Comparison of ENCODE assay signal across 18 cellular contexts in genomic region chr16:17307501-17307900, GRCh38.
DNase-seq lines count a peak whose midpoint lies in the region; ATAC-seq lines count a peak whose summit lies in the region.
"Had no signal": no experiment of that assay in that cellular context is flagged by ENCODE, and none has a peak within 500 bp of the region (broad histone marks: within the 10 kb centered on the region; RNA-seq: fewer than 3 reads in every experiment).

No MANE protein-coding gene starts in this region.

- no peaks in the 10 kb centered on the region for H3K27me3 Mint-ChIP-seq in activated naive CD8-positive, alpha-beta T cell treated with anti-CD3 and anti-CD28 coated beads, Interleukin-2, amount 10 ng/mL, durations not matched to agents 7 days and 5 days
- no peaks in the 10 kb centered on the region for H3K27me3 Mint-ChIP-seq in activated naive CD8-positive, alpha-beta T cell treated with anti-CD3 and anti-CD28 coated beads for 36 hours

- DNase-seq in activated naive CD8-positive, alpha-beta T cell treated with anti-CD3 and anti-CD28 coated beads, Interleukin-2, amount 10 ng/mL, durations not matched to agents 7 days and 5 days = no peak
- DNase-seq in activated naive CD8-positive, alpha-beta T cell treated with anti-CD3 and anti-CD28 coated beads for 36 hours = no peak
- DNase-seq in foreskin melanocyte (peak; percentile 19), pons (ENCODE audit: low spot score) (peak; percentile 49), putamen (ENCODE audit: low spot score) (no peak), NCI-H2171 treated with DMSO at 0.1 percent for 48 hours (lab: John Stamatoyannopoulos, UW) (no peak)
- DNase-seq: EL, MG63, NCI-H1048, NCI-H1436 treated with DMSO at 0.1 percent for 48 hours, NCI-H2029, NCI-H345, NCI-H526, Right ventricle myocardium superior had no signal

- H3K9me3 Mint-ChIP-seq in activated naive CD8-positive, alpha-beta T cell treated with anti-CD3 and anti-CD28 coated beads, Interleukin-2, amount 10 ng/mL, durations not matched to agents 7 days and 5 days = no peaks in the 10 kb centered on the region
- H3K9me3 Mint-ChIP-seq in activated naive CD8-positive, alpha-beta T cell treated with anti-CD3 and anti-CD28 coated beads for 36 hours = peaks cover 3% of the 10 kb centered on the region

- POLR2A ChIA-PET in activated naive CD8-positive, alpha-beta T cell treated with anti-CD3 and anti-CD28 coated beads, Interleukin-2, amount 10 ng/mL, durations not matched to agents 7 days and 5 days (lab: Charles Lee) = no interaction called here

- H3K4me1 Mint-ChIP-seq in activated naive CD8-positive, alpha-beta T cell treated with anti-CD3 and anti-CD28 coated beads, Interleukin-2, amount 10 ng/mL, durations not matched to agents 7 days and 5 days = peaks cover 53% of the 10 kb centered on the region
- H3K4me1 Mint-ChIP-seq in activated naive CD8-positive, alpha-beta T cell treated with anti-CD3 and anti-CD28 coated beads for 36 hours = peaks cover 44% of the 10 kb centered on the region

- H3K36me3 Mint-ChIP-seq in activated naive CD8-positive, alpha-beta T cell treated with anti-CD3 and anti-CD28 coated beads, Interleukin-2, amount 10 ng/mL, durations not matched to agents 7 days and 5 days = peaks cover 41% of the 10 kb centered on the region
- H3K36me3 Mint-ChIP-seq in activated naive CD8-positive, alpha-beta T cell treated with anti-CD3 and anti-CD28 coated beads for 36 hours = peaks cover 5% of the 10 kb centered on the region

- no peak for ATAC-seq in activated naive CD8-positive, alpha-beta T cell treated with anti-CD3 and anti-CD28 coated beads, Interleukin-2, amount 10 ng/mL, durations not matched to agents 7 days and 5 days (ENCODE audit: low read depth)
- ATAC-seq in HG02973 (IDR thresholded peaks at IDR 0.05; ENCODE audit: unreplicated experiment) = no peak
- ATAC-seq: HepG2, K562 had no signal

- H3K27ac Mint-ChIP-seq in activated naive CD8-positive, alpha-beta T cell treated with anti-CD3 and anti-CD28 coated beads, Interleukin-2, amount 10 ng/mL, durations not matched to agents 7 days and 5 days = peak overlapping the region; percentile 51
- H3K27ac Mint-ChIP-seq in activated naive CD8-positive, alpha-beta T cell treated with anti-CD3 and anti-CD28 coated beads for 36 hours = no peak overlapping the region
- H3K27ac Mint-ChIP-seq: CD14-positive monocyte had no signal

- no peak overlapping the region for H3K4me3 Mint-ChIP-seq in activated naive CD8-positive, alpha-beta T cell treated with anti-CD3 and anti-CD28 coated beads, Interleukin-2, amount 10 ng/mL, durations not matched to agents 7 days and 5 days
- no peak overlapping the region for H3K4me3 Mint-ChIP-seq in activated naive CD8-positive, alpha-beta T cell treated with anti-CD3 and anti-CD28 coated beads for 36 hours
- H3K4me3 Mint-ChIP-seq: CD14-positive monocyte had no signal

Comparison
In these comparisons a context has a peak if more than half of its experiments do, and no peak if none do; other contexts are left out.
1. DNase-seq: peak in foreskin melanocyte (single experiment) and pons (single experiment); none in activated naive CD8-positive, alpha-beta T cell treated with anti-CD3 and anti-CD28 coated beads, Interleukin-2, amount 10 ng/mL, durations not matched to agents 7 days and 5 days (single experiment), activated naive CD8-positive, alpha-beta T cell treated with anti-CD3 and anti-CD28 coated beads for 36 hours (single experiment), putamen (single experiment) and NCI-H2171 treated with DMSO at 0.1 percent for 48 hours (single experiment).